Comparison of ENCODE assay signal across 10 cellular contexts in the genomic region with DNA sequence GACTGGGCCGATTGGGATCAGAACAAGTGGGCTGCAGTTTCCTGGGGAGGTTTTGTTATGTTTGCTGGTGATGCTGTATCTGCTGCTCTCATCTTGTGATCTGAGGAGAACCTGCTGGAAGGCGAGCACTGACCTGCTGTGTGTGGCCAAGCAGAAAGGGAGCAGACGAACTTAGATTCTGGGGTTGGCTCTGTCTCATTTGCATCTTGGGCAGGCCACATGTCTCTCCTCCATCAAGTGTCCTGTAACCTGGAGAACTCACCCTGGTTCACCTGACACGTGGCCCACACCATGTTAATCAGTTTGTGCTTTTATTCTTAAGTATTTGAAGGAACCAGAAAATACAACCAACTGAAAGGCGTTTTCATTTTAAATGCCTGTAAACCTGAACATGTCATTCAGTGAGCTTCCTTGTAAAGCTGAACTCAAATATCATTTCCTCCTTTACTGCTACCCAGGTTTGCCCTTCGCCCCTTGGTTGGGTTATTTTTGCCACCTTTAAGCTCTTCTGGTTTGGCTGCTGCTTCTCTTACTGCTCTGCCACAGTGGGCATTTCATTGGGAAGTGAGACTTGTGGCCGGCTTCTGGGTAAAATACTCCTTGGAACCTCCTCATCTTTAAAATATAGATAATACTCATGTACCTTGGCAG. TPM values are rescaled to one million over a fixed set of nuclear protein-coding genes. Genes with fewer than 3 reads are reported as not detected.
DNase-seq lines count a peak whose midpoint lies in the region; ATAC-seq, FAIRE-seq and TF ChIP-seq lines count a peak whose summit lies in the region.
"Had no signal": no experiment of that assay in that cellular context is flagged by ENCODE, and none has a peak within 500 bp of the region (broad histone marks: within the 10 kb centered on the region; RNA-seq: fewer than 3 reads in every experiment).

No MANE protein-coding gene starts in this region.

- H3K4me3 Mint-ChIP-seq in CD4-positive, CD25-positive, alpha-beta regulatory T cell: no peak overlapping the region

- H3K79me2 ChIP-seq in H1 (ENCODE audit: control insufficient read depth in 1 of 2, insufficient read depth in 2 of 2, low read length in 2 of 2): peaks cover 0 to 64% of the 10 kb centered on the region in 2 experiments; a peak in 3 of 4 replicates

- no peak overlapping the region for H3K9ac ChIP-seq in H1 (replicated peaks in 1 of 4; ENCODE audit: extremely low read depth in 1 of 4, low read depth in 3 of 4, low read length in 3 of 4)

- H3K18ac ChIP-seq in H1 (ENCODE audit: extremely low read depth, low read length): no peak overlapping the region

- H2AFZ ChIP-seq in H1 (ENCODE audit: low read length): no peak overlapping the region

- H3K27me3 Mint-ChIP-seq in CD4-positive, CD25-positive, alpha-beta regulatory T cell: no peaks in the 10 kb centered on the region

- H3K4me1 ChIP-seq in CD4-positive, CD25-positive, alpha-beta regulatory T cell (ENCODE audit: control insufficient read depth, insufficient read depth, low read length, poor library complexity, severe bottlenecking): no peaks in the 10 kb centered on the region
- H3K4me1 ChIP-seq in H1 (replicated peaks in 1 of 4; ENCODE audit: control insufficient read depth in 3 of 4, insufficient read depth in 4 of 4, low read length in 3 of 4) (peaks cover 10 to 26% (median 23%) of the 10 kb centered on the region in 4 experiments), lower lobe of right lung (peaks cover 49% of the 10 kb centered on the region), vagina (peaks cover 39% of the 10 kb centered on the region)

- 0 out of 2 replicates have a peak overlapping the region, but pooled peaks have one; percentile 17 for H2AK5ac ChIP-seq in H1 (ENCODE audit: low read depth, low read length)

- TF ChIP-seq CTCF in H1 (IDR thresholded peaks at IDR 0.05; ENCODE audit: control extremely low read depth in 1 of 3, insufficient read depth in 1 of 3, low read depth in 1 of 3, low read length in 3 of 3): no peak
- no peak for TF ChIP-seq CTCF in lower lobe of right lung (IDR thresholded peaks at IDR 0.05)
- no peak for TF ChIP-seq CTCF in vagina (IDR thresholded peaks at IDR 0.05)

- no peak for DNase-seq in CD4-positive, CD25-positive, alpha-beta regulatory T cell
- DNase-seq in H1 (ENCODE audit: low read depth in 1 of 2, low spot score in 2 of 2) (peak in 1 of 2 experiments; percentile 40), DMS79 treated with DMSO at 0.1 percent for 48 hours (lab: John Stamatoyannopoulos, UW) (no peak), lower lobe of right lung (no peak), vagina (ENCODE audit: extremely low spot score in 2 of 2) (no peak), nucleus accumbens (lab: John Stamatoyannopoulos, UW) (no peak)
- DNase-seq: AML-193, hypothalamus had no signal

- H3K4me3 ChIP-seq in CD4-positive, CD25-positive, alpha-beta regulatory T cell (ENCODE audit: low read depth, low read length): no peak overlapping the region
- H3K4me3 ChIP-seq in H1 (ENCODE audit: extremely low read depth in 1 of 4, insufficient read depth in 2 of 4, low read depth in 3 of 4, low read length in 4 of 4) (no peak overlapping the region), lower lobe of right lung (no peak overlapping the region), vagina (no peak overlapping the region)

- TF ChIP-seq RAD21 in H1 (IDR thresholded peaks at IDR 0.05 in 1 of 2, conservative IDR thresholded peaks at IDR 0.05 in 1 of 2; ENCODE audit: low read depth in 2 of 2, low read length in 2 of 2): no peak

- peak overlapping the region in 1 of 2 experiments; percentile 29; a peak in 1 of 4 replicates for H3K4me2 ChIP-seq in H1 (ENCODE audit: insufficient read depth in 1 of 2, low read depth in 2 of 2, low read length in 2 of 2)

- H4K20me1 ChIP-seq in H1 (replicated peaks in 1 of 2; ENCODE audit: control insufficient read depth in 1 of 2, insufficient read depth in 2 of 2, low read length in 2 of 2): peaks cover 0 to 1% of the 10 kb centered on the region in 2 experiments

- H3K56ac ChIP-seq in H1 (replicated peaks; ENCODE audit: insufficient read length, low read depth, low read length): no peak overlapping the region

- H3K4me1 Mint-ChIP-seq in CD4-positive, CD25-positive, alpha-beta regulatory T cell: peaks cover 5 to 31% (median 24%) of the 10 kb centered on the region in 4 donors

- H2BK12ac ChIP-seq in H1 (ENCODE audit: low read depth, low read length): no peak overlapping the region

- no peak overlapping the region for H2BK5ac ChIP-seq in H1 (ENCODE audit: low read depth, low read length)

- TF ChIP-seq POLR2A in H1 (IDR thresholded peaks at IDR 0.05; ENCODE audit: control extremely low read depth in 1 of 2, low read depth in 2 of 2, low read length in 2 of 2) (no peak), vagina (IDR thresholded peaks at IDR 0.05) (no peak)

- no peaks in the 10 kb centered on the region for H3K27me3 ChIP-seq in CD4-positive, CD25-positive, alpha-beta regulatory T cell (ENCODE audit: control insufficient read depth, insufficient read depth, low read length)
- H3K27me3 ChIP-seq in H1 (replicated peaks in 1 of 4; ENCODE audit: control insufficient read depth in 3 of 4, extremely low read depth in 1 of 4, insufficient read depth in 3 of 4, low read length in 3 of 4) (no peaks in the 10 kb centered on the region), lower lobe of right lung (ENCODE audit: low read depth) (no peaks in the 10 kb centered on the region), vagina (no peaks in the 10 kb centered on the region)

- H2BK120ac ChIP-seq in H1 (replicated peaks; ENCODE audit: low read depth, low read length): no peak overlapping the region

- H3K14ac ChIP-seq in H1 (ENCODE audit: insufficient read length): no peak overlapping the region

- peak overlapping the region; percentile 14; the same call in 1 of the 2 replicates for H2BK15ac ChIP-seq in H1 (ENCODE audit: low read length)

- no peak overlapping the region for H3K4ac ChIP-seq in H1 (replicated peaks; ENCODE audit: insufficient read length, low read depth, low read length)

- no peak for TF ChIP-seq EP300 in H1 (IDR thresholded peaks at IDR 0.05; ENCODE audit: borderline replicate concordance in 1 of 2, low read depth in 2 of 2, low read length in 2 of 2)

- ATAC-seq in CD4-positive, CD25-positive, alpha-beta regulatory T cell (ENCODE audit: low read depth in 2 of 2): no peak
- ATAC-seq in GM19463 (IDR thresholded peaks at IDR 0.05; ENCODE audit: unreplicated experiment) (peak; percentile 78), HG03108 (IDR thresholded peaks at IDR 0.05; ENCODE audit: unreplicated experiment) (peak; percentile 73), lower lobe of right lung (no peak)

- CTCF ChIA-PET in H1 (lab: Charles Lee; ENCODE audit: partially characterized antibody): interaction anchor here (0.6 to 2.1 kb wide), 2 partner anchors 42 to 640 kb away, joined by 3 to 9 read pairs; no protein-coding TSS in a partner anchor

- peak overlapping the region in 2 of 3 donors; percentile 3 to 7 for H3K27ac Mint-ChIP-seq in CD4-positive, CD25-positive, alpha-beta regulatory T cell

- no peak overlapping the region for H2BK20ac ChIP-seq in H1 (ENCODE audit: low read length)

- intact Hi-C loops in lower lobe of right lung (cut with DNase I) (no loop called here), vagina (cut with DNase I) (no loop called here)

- FAIRE-seq in H1 (lab: Jason Lieb, UNC): no peak

- H4K91ac ChIP-seq in H1 (replicated peaks; ENCODE audit: insufficient read length, low read length): no peak overlapping the region

- H3K27ac ChIP-seq in CD4-positive, CD25-positive, alpha-beta regulatory T cell (ENCODE audit: insufficient read depth, low read length, poor library complexity, severe bottlenecking): no peak overlapping the region
- H3K27ac ChIP-seq in H1 (ENCODE audit: low read depth, low read length) (no peak overlapping the region), lower lobe of right lung (no peak overlapping the region), vagina (no peak overlapping the region)

- H3K79me1 ChIP-seq in H1 (ENCODE audit: low read depth, low read length): no peaks in the 10 kb centered on the region; the same call in 1 of the 2 replicates

- H3K23ac ChIP-seq in H1 (ENCODE audit: insufficient read length): no peak overlapping the region

- H3K36me3 ChIP-seq in CD4-positive, CD25-positive, alpha-beta regulatory T cell (ENCODE audit: control insufficient read depth, insufficient read depth, low read length): no peaks in the 10 kb centered on the region
- H3K36me3 ChIP-seq in H1 (ENCODE audit: control insufficient read depth in 2 of 4, insufficient read depth in 4 of 4, low read length in 3 of 4) (no peaks in the 10 kb centered on the region), lower lobe of right lung (no peaks in the 10 kb centered on the region), vagina (no peaks in the 10 kb centered on the region)

- H3K23me2 ChIP-seq in H1 (ENCODE audit: low read depth, low read length): no peaks in the 10 kb centered on the region

- no peak overlapping the region for H4K5ac ChIP-seq in H1 (ENCODE audit: insufficient read length, low read depth, low read length)

- no peaks in the 10 kb centered on the region for H3K9me3 ChIP-seq in CD4-positive, CD25-positive, alpha-beta regulatory T cell (ENCODE audit: control insufficient read depth in 2 of 2, low read length in 2 of 2)
- H3K9me3 ChIP-seq in H1 (ENCODE audit: insufficient read depth in 2 of 2, low read depth in 1 of 2, low read length in 1 of 2): no peaks in the 10 kb centered on the region
- H3K9me3 ChIP-seq in lower lobe of right lung: no peaks in the 10 kb centered on the region
- H3K9me3 ChIP-seq in vagina: no peaks in the 10 kb centered on the region

- H3K36me3 Mint-ChIP-seq in CD4-positive, CD25-positive, alpha-beta regulatory T cell: no peaks in the 10 kb centered on the region

- H3K9me3 Mint-ChIP-seq in CD4-positive, CD25-positive, alpha-beta regulatory T cell: peaks cover 0 to 3% (median 0%) of the 10 kb centered on the region in 7 donors

- no peak overlapping the region for H4K8ac ChIP-seq in H1 (ENCODE audit: extremely low read depth, insufficient read depth, low read length)

- POLR2A ChIA-PET in H1 (lab: Charles Lee; ENCODE audit: partially characterized antibody): interaction anchor here (1.0 kb wide), 1 partner anchor 15 kb away, joined by 3 read pairs; no protein-coding TSS in a partner anchor

- WGBS in H1 (ENCODE audit: extremely low coverage in 1 of 2, insufficient coverage in 1 of 2, insufficient read length in 1 of 2, insufficient replicate concordance in 2 of 2, low coverage in 1 of 2, low lambda C conversion rate in 2 of 2, missing lambda C conversion rate in 1 of 2), 2 experiments: 82% methylated on average over 7 of the region's 7 CpGs; no CpG with 5 or more reads in 1 of the 2 experiments

RNA-seq across cellular contexts. Expression of gene TRAK1, which starts 33.5 kb away (rescaled TPM):
- 23.3 TPM for total RNA-seq in CD4-positive, CD25-positive, alpha-beta regulatory T cell
- 1 to 10 TPM; 2.6 to 3.9 (median 3.1) TPM for polyA plus RNA-seq in CD4-positive, CD25-positive, alpha-beta regulatory T cell
- 32.7 and 35.4 TPM in 2 replicates for total RNA-seq in H1 (2021; fragmentation: NEBNext Ultra II Directional; extraction: Animal tissue kit (Norgen Biotek cat#: 25700))
- 21.3 and 25.8 TPM in 2 replicates for polyA plus RNA-seq in H1 (2011; rRNA removed)
- polyA plus RNA-seq in H1 (2011; cell fraction: cytosol; rRNA removed): 23.4 TPM
- 39.0 TPM for polyA plus RNA-seq in H1 (2011; cell fraction: nucleus; rRNA removed)
- polyA plus RNA-seq in H1 (2012, experiment 1 of 2): 21.0 to 24.1 TPM (median 22.8 TPM) in 4 replicates
- 7.7 TPM for polyA plus RNA-seq in H1 (2012, experiment 2 of 2)
- polyA plus RNA-seq in H1 (2013, experiment 1 of 2): 18.1 TPM
- 18.5 TPM for polyA plus RNA-seq in H1 (2013, experiment 2 of 2)
- 36.0 and 42.3 TPM in 2 replicates for polyA minus RNA-seq in H1 (2011; rRNA and poly(A)+ RNA removed)
- polyA minus RNA-seq in H1 (2011; cell fraction: cytosol; rRNA and poly(A)+ RNA removed): 29.4 TPM
- 33.6 TPM for polyA minus RNA-seq in H1 (2011; cell fraction: nucleus; rRNA and poly(A)+ RNA removed)
- total RNA-seq in lower lobe of right lung: 50.6 TPM
- 36.8 TPM for total RNA-seq in vagina

Comparison
In these comparisons a context has a peak if more than half of its experiments do, and no peak if none do; other contexts are left out.
1. ATAC-seq: peak in GM19463 (single experiment) and HG03108 (single experiment); none in CD4-positive, CD25-positive, alpha-beta regulatory T cell (0 of 2) and lower lobe of right lung (0 of 2).